20 cellular contexts compared by ENCODE assay signal in the genomic region with DNA sequence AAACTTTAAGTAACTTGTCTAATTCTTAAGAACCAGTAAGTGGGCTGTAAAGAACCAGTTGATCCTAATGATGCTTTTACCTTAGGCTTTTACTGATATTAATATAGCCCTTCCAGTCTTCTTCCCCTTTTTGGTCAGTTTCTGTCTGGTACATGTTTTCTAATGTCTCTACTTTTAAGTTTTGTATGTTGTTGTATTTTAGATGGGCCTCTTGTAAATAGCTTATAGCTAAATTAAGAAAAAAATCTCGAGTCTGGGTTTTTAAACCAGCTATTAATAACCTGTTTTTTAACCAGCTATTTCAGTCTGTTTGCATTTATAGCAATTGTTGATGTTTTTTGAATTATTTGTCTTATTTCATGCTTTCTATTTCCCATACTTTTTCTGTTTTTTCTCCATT.
A peak's percentile ranks its signal among the peaks of the same experiment; 100 is the strongest.
DNase-seq lines count a peak whose midpoint lies in the region; ATAC-seq and TF ChIP-seq lines count a peak whose summit lies in the region.
"Had no signal": no experiment of that assay in that cellular context is flagged by ENCODE, and none has a peak within 500 bp of the region (broad histone marks: within the 10 kb centered on the region; RNA-seq: fewer than 3 reads in every experiment).

No MANE protein-coding gene starts in this region.

- peaks cover 5 to 15% (median 5%) of the 10 kb centered on the region in 3 donors for H3K9me3 Mint-ChIP-seq in T-cell
- peaks cover 22% of the 10 kb centered on the region for H3K9me3 Mint-ChIP-seq in mesothelial cell of epicardium
- peaks cover 6% of the 10 kb centered on the region for H3K9me3 Mint-ChIP-seq in glutamatergic neuron (ENCODE audit: unreplicated experiment)

- H3K4me3 Mint-ChIP-seq in T-cell: no peak overlapping the region
- H3K4me3 Mint-ChIP-seq in mesothelial cell of epicardium: no peak overlapping the region
- no peak overlapping the region for H3K4me3 Mint-ChIP-seq in glutamatergic neuron (ENCODE audit: unreplicated experiment)

- TF ChIP-seq CTCF in GM10248 (IDR thresholded peaks at IDR 0.05; ENCODE audit: control extremely low read depth, extremely low read depth, low read depth, missing control alignments) (no peak), mesothelial cell of epicardium (IDR thresholded peaks at IDR 0.05; ENCODE audit: unreplicated experiment) (no peak), coronary artery (IDR thresholded peaks at IDR 0.05) (no peak), glutamatergic neuron (IDR thresholded peaks at IDR 0.05; ENCODE audit: partially characterized antibody, unreplicated experiment) (no peak)

- H3K4me3 ChIP-seq in coronary artery: no peak overlapping the region
- H3K4me3 ChIP-seq: BLaER1, MG63, testis had no signal

- ATAC-seq in T-cell (replicated peaks in 1 of 4) (no peak), HG02571 (IDR thresholded peaks at IDR 0.05; ENCODE audit: unreplicated experiment) (no peak)

- DNase-seq in NOMO-1 treated with DMSO at 0.1 percent for 48 hours (lab: John Stamatoyannopoulos, UW; ENCODE audit: unreplicated experiment) (peak; percentile 42), NOMO-1 treated with dmso at 0.1 percent for 144 hours (lab: John Stamatoyannopoulos, UW; ENCODE audit: unreplicated experiment) (no peak), GM10248 (ENCODE audit: extremely low spot score) (peak; percentile 34), T-cell (no peak), mesothelial cell of epicardium (ENCODE audit: low spot score in 2 of 2, unreplicated experiment in 2 of 2) (no peak), coronary artery (ENCODE audit: low spot score) (no peak), glutamatergic neuron (no peak)
- DNase-seq: 8988T; activated effector memory CD4-positive, alpha-beta T cell treated with anti-CD3 and anti-CD28 coated beads, Interleukin-2, amount 50 U/mL, for 16 hours; brain microvascular endothelial cell; DMS153; hypothalamus; kidney glomerular epithelial cell; MG63; NCI-H187 treated with DMSO at 0.1 percent for 48 hours; NCI-H446; stimulated activated CD4-positive, alpha-beta T cell treated with anti-CD3 and anti-CD28 coated beads, Interleukin-4, amount 100 ng/mL, for 24 hours; testis had no signal

- CTCF ChIA-PET in GM10248 (lab: Yijun Ruan, JAX) (interaction anchor here (0.9 to 6.0 kb wide), 4 partner anchors 9 to 69 kb away, joined by 3 to 32 read pairs (median 4); no protein-coding TSS in a partner anchor), T-cell (lab: Charles Lee) (interaction anchor here (0.6 to 1.8 kb wide), 10 partner anchors 12 to 203 kb away, joined by 3 to 7 read pairs (median 4); no protein-coding TSS in a partner anchor)

- H3K27ac Mint-ChIP-seq in T-cell (peak overlapping the region; percentile 88 to 96), mesothelial cell of epicardium (peak overlapping the region; percentile 1), glutamatergic neuron (ENCODE audit: unreplicated experiment) (no peak overlapping the region)

- H3K27ac ChIP-seq in coronary artery: no peak overlapping the region
- H3K27ac ChIP-seq: BLaER1, brain microvascular endothelial cell, testis had no signal

- H3K27me3 Mint-ChIP-seq in T-cell: no peaks in the 10 kb centered on the region
- no peaks in the 10 kb centered on the region for H3K27me3 Mint-ChIP-seq in mesothelial cell of epicardium (ENCODE audit: low read depth)
- peaks cover 2% of the 10 kb centered on the region for H3K27me3 Mint-ChIP-seq in glutamatergic neuron (ENCODE audit: unreplicated experiment)

- peaks cover 28% of the 10 kb centered on the region for H3K36me3 Mint-ChIP-seq in T-cell
- H3K36me3 Mint-ChIP-seq in mesothelial cell of epicardium: peaks cover 10% of the 10 kb centered on the region
- H3K36me3 Mint-ChIP-seq in glutamatergic neuron (ENCODE audit: unreplicated experiment): peaks cover 22% of the 10 kb centered on the region

- POLR2A ChIA-PET in GM10248 (lab: Yijun Ruan, JAX): no interaction called here
- POLR2A ChIA-PET in T-cell (lab: Charles Lee): interaction anchor here (0.7 to 1.0 kb wide), 3 partner anchors 9 to 15 kb away, joined by 4 to 8 read pairs (median 5); no protein-coding TSS in a partner anchor

- H3K4me1 Mint-ChIP-seq in T-cell: peaks cover 87 to 92% (median 88%) of the 10 kb centered on the region in 3 donors
- H3K4me1 Mint-ChIP-seq in mesothelial cell of epicardium: no peaks in the 10 kb centered on the region
- H3K4me1 Mint-ChIP-seq in glutamatergic neuron (ENCODE audit: low read depth, unreplicated experiment): peaks cover 2% of the 10 kb centered on the region

Comparison
In these comparisons a context has a peak if more than half of its experiments do, and no peak if none do; other contexts are left out.
1. DNase-seq: peak in NOMO-1 treated with DMSO at 0.1 percent for 48 hours (single experiment) and GM10248 (single experiment); none in NOMO-1 treated with dmso at 0.1 percent for 144 hours (single experiment), T-cell (0 of 34), mesothelial cell of epicardium (0 of 2), coronary artery (single experiment) and glutamatergic neuron (single experiment).